Comparison of ENCODE assay signal across 1 cellular context in the genomic region with DNA sequence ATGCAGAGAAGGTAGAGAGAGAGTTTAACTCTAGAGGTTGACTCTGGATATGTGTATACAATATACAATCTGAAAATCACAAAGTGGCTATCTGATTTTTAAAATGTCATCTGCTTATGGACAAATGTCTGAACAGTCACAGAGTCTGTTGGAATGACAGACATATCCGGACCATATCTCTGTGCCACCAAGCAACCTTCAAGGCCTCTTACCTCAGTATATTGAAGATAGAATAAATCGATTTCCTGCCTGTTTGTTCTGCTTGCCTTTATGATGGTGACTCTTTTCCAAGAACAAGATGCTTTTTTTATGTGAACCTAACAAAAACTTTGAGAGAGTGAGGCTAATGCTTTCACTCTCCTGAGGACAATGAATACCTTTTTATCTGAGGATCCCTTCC.
TF ChIP-seq lines count a peak whose summit lies in the region.

No MANE protein-coding gene starts in this region.

TF ChIP-seq in HepG2, 621 proteins besides CTCF, POLR2A, EP300 and RAD21 (continued from another document):
- TF ChIP-seq, protein P1, sequence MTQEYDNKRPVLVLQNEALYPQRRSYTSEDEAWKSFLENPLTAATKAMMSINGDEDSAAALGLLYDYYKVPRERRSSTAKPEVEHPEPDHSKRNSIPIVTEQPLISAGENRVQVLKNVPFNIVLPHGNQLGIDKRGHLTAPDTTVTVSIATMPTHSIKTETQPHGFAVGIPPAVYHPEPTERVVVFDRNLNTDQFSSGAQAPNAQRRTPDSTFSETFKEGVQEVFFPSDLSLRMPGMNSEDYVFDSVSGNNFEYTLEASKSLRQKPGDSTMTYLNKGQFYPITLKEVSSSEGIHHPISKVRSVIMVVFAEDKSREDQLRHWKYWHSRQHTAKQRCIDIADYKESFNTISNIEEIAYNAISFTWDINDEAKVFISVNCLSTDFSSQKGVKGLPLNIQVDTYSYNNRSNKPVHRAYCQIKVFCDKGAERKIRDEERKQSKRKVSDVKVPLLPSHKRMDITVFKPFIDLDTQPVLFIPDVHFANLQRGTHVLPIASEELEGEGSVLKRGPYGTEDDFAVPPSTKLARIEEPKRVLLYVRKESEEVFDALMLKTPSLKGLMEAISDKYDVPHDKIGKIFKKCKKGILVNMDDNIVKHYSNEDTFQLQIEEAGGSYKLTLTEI (CRISPR knock-in tag; conservative IDR thresholded peaks at IDR 0.05) = no peak
- TF ChIP-seq NFKBIZ (CRISPR knock-in tag; IDR thresholded peaks at IDR 0.05) (no peak), ZBED4 (CRISPR knock-in tag; IDR thresholded peaks at IDR 0.05; ENCODE audit: borderline replicate concordance) (no peak), ZNF577 (CRISPR knock-in tag; IDR thresholded peaks at IDR 0.05; ENCODE audit: borderline replicate concordance, low read depth) (no peak), ZNF318 (CRISPR knock-in tag; IDR thresholded peaks at IDR 0.05) (no peak), ZNF772 (CRISPR knock-in tag; IDR thresholded peaks at IDR 0.05) (no peak), FOXK2 (IDR thresholded peaks at IDR 0.05) (no peak), TFE3 (CRISPR knock-in tag; IDR thresholded peaks at IDR 0.05) (no peak), ZFP36L2 (CRISPR knock-in tag; IDR thresholded peaks at IDR 0.05) (no peak), SRSF4 (IDR thresholded peaks at IDR 0.05; ENCODE audit: low read depth, low read length, poor library complexity, severe bottlenecking) (no peak), KAT7 (CRISPR knock-in tag; IDR thresholded peaks at IDR 0.05; ENCODE audit: borderline replicate concordance) (no peak), ZNF143 (CRISPR knock-in tag; IDR thresholded peaks at IDR 0.05) (no peak), ZNF256 (CRISPR knock-in tag; conservative IDR thresholded peaks at IDR 0.05) (no peak), ZNF350 (CRISPR knock-in tag; IDR thresholded peaks at IDR 0.05; ENCODE audit: borderline replicate concordance, low read depth) (no peak), CSRNP2 (CRISPR knock-in tag; conservative IDR thresholded peaks at IDR 0.05; ENCODE audit: low read depth) (no peak)
